8 cellular contexts compared by ENCODE assay signal in the genomic region with DNA sequence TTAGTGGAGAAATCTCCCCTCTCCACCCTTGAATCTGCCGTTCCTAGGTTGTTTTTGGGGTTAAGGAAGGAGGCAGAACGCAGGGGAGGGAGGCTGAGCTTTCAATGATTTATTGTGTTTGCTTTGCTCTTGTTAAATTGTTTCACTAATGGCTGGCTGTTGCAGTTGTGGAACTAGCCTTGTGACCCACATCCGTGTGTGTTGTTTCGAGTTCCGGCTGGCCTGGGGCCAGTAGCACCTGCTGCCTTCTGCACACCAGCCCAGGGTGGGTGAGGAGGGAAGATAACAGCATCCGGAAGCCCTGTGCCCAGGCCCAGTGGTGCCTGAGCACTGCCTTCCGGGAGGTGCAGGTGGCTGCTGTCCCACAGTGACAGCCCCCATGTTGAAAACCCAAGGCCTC. TPM values are rescaled to one million over a fixed set of nuclear protein-coding genes. Genes with fewer than 3 reads are reported as not detected.
DNase-seq lines count a peak whose midpoint lies in the region; ATAC-seq, FAIRE-seq and TF ChIP-seq lines count a peak whose summit lies in the region.

No MANE protein-coding gene starts in this region.

- H3K27me3 Mint-ChIP-seq in activated B cell treated with CpG ODN at 0.5 μM for 24 hours = no peaks in the 10 kb centered on the region

- no peaks in the 10 kb centered on the region for H3K9me3 Mint-ChIP-seq in activated B cell treated with CpG ODN at 0.5 μM for 24 hours

- TF ChIP-seq POLR2A in GM12891 (IDR thresholded peaks at IDR 0.05; ENCODE audit: low read depth, low read length) = peak; percentile 43; the same call in 1 of the 2 replicates
- no peak for TF ChIP-seq POLR2A in uterus (IDR thresholded peaks at IDR 0.05)

- POLR2A ChIA-PET in activated B cell treated with CpG ODN at 0.5 μM for 24 hours (lab: Charles Lee) = interaction anchor here (0.6 to 8.9 kb wide), 4 partner anchors 12 to 69 kb away, joined by 4 to 128 read pairs (median 14); a partner anchor contains a TSS

- ATAC-seq in GM19468 (IDR thresholded peaks at IDR 0.05; ENCODE audit: extremely low read depth, unreplicated experiment) (peak; percentile 87), HG03520 (IDR thresholded peaks at IDR 0.05; ENCODE audit: unreplicated experiment) (peak; percentile 66), activated B cell treated with CpG ODN at 0.5 μM for 24 hours (ENCODE audit: low read depth) (peak; percentile 62), left lobe of liver (no peak)

- peak overlapping the region; percentile 92 for H3K27ac Mint-ChIP-seq in activated B cell treated with CpG ODN at 0.5 μM for 24 hours

- H3K9me3 ChIP-seq in uterus = no peaks in the 10 kb centered on the region

- peaks cover 64% of the 10 kb centered on the region for H3K4me1 Mint-ChIP-seq in activated B cell treated with CpG ODN at 0.5 μM for 24 hours

- peak overlapping the region; percentile 73 for H3K4me3 Mint-ChIP-seq in activated B cell treated with CpG ODN at 0.5 μM for 24 hours

- DNase-seq in GM12891 (ENCODE audit: insufficient read length, low spot score) = peak; percentile 61
- peak; percentile 55 for DNase-seq in activated B cell treated with CpG ODN at 0.5 μM for 24 hours
- peak; percentile 76 for DNase-seq in left lobe of liver (ENCODE audit: low spot score)
- no peak for DNase-seq in uterus
- DNase-seq in iPS-NIHi7 (ENCODE audit: extremely low spot score) = no peak
- DNase-seq in foreskin fibroblast = no peak

- peaks cover 29% of the 10 kb centered on the region for H3K36me3 Mint-ChIP-seq in activated B cell treated with CpG ODN at 0.5 μM for 24 hours (ENCODE audit: low read depth)

- TF ChIP-seq CTCF in activated B cell treated with CpG ODN at 0.5 μM for 24 hours (IDR thresholded peaks at IDR 0.05) = no peak
- no peak for TF ChIP-seq CTCF in uterus (IDR thresholded peaks at IDR 0.05)
- no peak for TF ChIP-seq CTCF in foreskin fibroblast (IDR thresholded peaks at IDR 0.05; ENCODE audit: low read depth, low read length)

- FAIRE-seq in GM12891 (lab: Jason Lieb, UNC) = peak; percentile 98

- CTCF ChIA-PET in activated B cell treated with CpG ODN at 0.5 μM for 24 hours (lab: Charles Lee) = interaction anchor here (0.9 to 1.9 kb wide), 5 partner anchors 12 to 123 kb away, joined by 3 to 6 read pairs (median 4); a partner anchor contains a TSS

- H3K27me3 ChIP-seq in uterus = no peaks in the 10 kb centered on the region

- H3K4me3 ChIP-seq in uterus (no peak overlapping the region), foreskin fibroblast (ENCODE audit: low read depth in 1 of 2, low read length in 2 of 2) (no peak overlapping the region)

- intact Hi-C loops in activated B cell treated with CpG ODN at 0.5 μM for 24 hours (cut with micrococcal nuclease) = loop anchor here (1.0 to 10.0 kb wide), 3 partner anchors 13 to 833 kb away; a partner anchor contains a TSS
- intact Hi-C loops in uterus (cut with DNase I; ENCODE audit: low total_unique reads) = no loop called here

- peaks cover 0 to 14% of the 10 kb centered on the region in 2 donors for H3K4me1 ChIP-seq in uterus

- H3K27ac ChIP-seq in uterus = peak overlapping the region; percentile 81 to 88

- H3K36me3 ChIP-seq in uterus = no peaks in the 10 kb centered on the region

TF ChIP-seq in GM12891, 5 proteins besides CTCF, POLR2A, EP300 and RAD21:
- no peak for TF ChIP-seq PAX5 (IDR thresholded peaks at IDR 0.05; ENCODE audit: insufficient read depth, low read length, severe bottlenecking)
- TF ChIP-seq POLR2AphosphoS5 (IDR thresholded peaks at IDR 0.05; ENCODE audit: low read depth, low read length) = no peak
- no peak for TF ChIP-seq SPI1 (IDR thresholded peaks at IDR 0.05; ENCODE audit: low read depth, low read length)
- TF ChIP-seq TAF1 (IDR thresholded peaks at IDR 0.05; ENCODE audit: low read depth, low read length) = no peak
- no peak for TF ChIP-seq POU2F2 (IDR thresholded peaks at IDR 0.05; ENCODE audit: low read depth, low read length)
TF ChIP-seq in GM12891: peak in this region for 0.

RNA-seq across cellular contexts. Expression of a gene that starts 3.6 kb away (rescaled TPM):
- polyA plus RNA-seq in GM12891 (2012; ENCODE audit: low read depth, missing spikeins) = 57.4 TPM
- total RNA-seq in activated B cell treated with CpG ODN at 0.5 μM for 24 hours = 69.6 and 72.5 TPM in 2 replicates
- 158 TPM for total RNA-seq in left lobe of liver
- 100 to 1,000 TPM in 1 of 4 donors, 10 to 100 TPM in 3; 34.8 to 130 (median 67.7) TPM for total RNA-seq in uterus

Comparison
In these comparisons a context has a peak if more than half of its experiments do, and no peak if none do; other contexts are left out.
1. DNase-seq: peak in GM12891 (single experiment), activated B cell treated with CpG ODN at 0.5 μM for 24 hours (single experiment) and left lobe of liver (single experiment); none in uterus (0 of 2), iPS-NIHi7 (single experiment) and foreskin fibroblast (0 of 2).